31 cellular contexts compared by ENCODE assay signal in the genomic region with DNA sequence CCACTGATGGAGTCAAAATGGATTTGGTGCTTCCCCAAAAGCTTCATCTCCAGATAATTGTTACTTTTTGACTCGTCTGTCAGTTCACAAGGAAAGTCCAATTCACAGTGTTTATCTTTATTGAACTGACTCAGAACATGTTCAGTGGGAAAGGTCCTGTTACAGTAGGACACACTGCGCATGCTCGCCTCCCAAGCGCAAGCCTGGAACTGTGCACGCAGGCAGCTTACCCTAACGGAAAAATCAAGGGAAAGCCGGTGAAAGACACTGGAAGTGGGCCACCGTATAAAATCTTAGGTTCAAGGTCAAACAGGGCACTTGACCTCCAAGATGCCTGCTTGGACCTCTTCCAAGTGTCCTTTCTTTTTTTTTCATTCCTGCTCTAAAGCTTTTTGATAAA.
"Had no signal": no experiment of that assay in that cellular context is flagged by ENCODE, and none has a peak within 500 bp of the region (broad histone marks: within the 10 kb centered on the region; RNA-seq: fewer than 3 reads in every experiment).

No MANE protein-coding gene starts in this region.

- H3K36me3 ChIP-seq: adrenal gland, gastrocnemius medialis, heart left ventricle, WERI-Rb-1 had no signal

- H3K27me3 ChIP-seq: adrenal gland, body of pancreas, foreskin keratinocyte, gastrocnemius medialis, heart left ventricle had no signal

- H3K4me1 ChIP-seq: adrenal gland, body of pancreas, foreskin keratinocyte, gastrocnemius medialis, heart left ventricle had no signal

- ATAC-seq: activated CD4-positive, CD25-positive, alpha-beta regulatory T cell treated with anti-CD3 and anti-CD28 coated beads, Interleukin-2, amount 50 U/mL, for 24 hours; activated CD8-positive, alpha-beta T cell treated with anti-CD3 and anti-CD28 coated beads for 36 hours; activated naive CD8-positive, alpha-beta T cell treated with anti-CD3 and anti-CD28 coated beads, Interleukin-2, amount 50 U/mL, for 24 hours; activated T-cell treated with anti-CD3 and anti-CD28 coated beads, Interleukin-2, amount 50 U/mL, for 4 hours; activated T-helper 17 cell treated with anti-CD3 and anti-CD28 coated beads, Interleukin-2, amount 50 U/mL, for 72 hours; body of pancreas; foreskin keratinocyte; gastrocnemius medialis; heart left ventricle; T-helper 17 cell had no signal

- DNase-seq: activated B cell treated with CpG ODN at 0.5 μM for 24 hours; activated CD4-positive, alpha-beta T cell treated with anti-CD3 and anti-CD28 coated beads for 48 hours; activated CD4-positive, alpha-beta T cell treated with anti-CD3 and anti-CD28 coated beads, Interleukin-2, amount 50 U/mL, for 1 hour; activated CD4-positive, alpha-beta T cell treated with anti-CD3 and anti-CD28 coated beads, Interleukin-2, amount 50 U/mL, for 48 hours; activated CD8-positive, alpha-beta memory T cell treated with anti-CD3 and anti-CD28 coated beads for 24 hours; activated CD8-positive, alpha-beta T cell treated with anti-CD3 and anti-CD28 coated beads for 36 hours; activated effector memory CD4-positive, alpha-beta T cell treated with Interleukin-2 at 50 U/mL for 16 hours; activated gamma-delta T cell treated with Interleukin-2 at 50 U/mL for 16 hours; activated naive CD4-positive, alpha-beta T cell treated with anti-CD3 and anti-CD28 coated beads, Interleukin-2, amount 50 U/mL, for 16 hours; activated naive CD4-positive, alpha-beta T cell treated with Interleukin-2 at 50 U/mL for 16 hours; activated naive CD8-positive, alpha-beta T cell treated with anti-CD3 and anti-CD28 coated beads, Interleukin-2, amount 50 U/mL, for 24 hours; activated T-cell treated with anti-CD3 and anti-CD28 coated beads, Interleukin-2, amount 50 U/mL, for 4 hours; adrenal gland; amygdala; aorta; body of pancreas; caudate nucleus; cortex of kidney; dermis blood vessel endothelial cell; effector CD4-positive, alpha-beta T cell; foreskin keratinocyte; gastrocnemius medialis; glutamatergic neuron; heart left ventricle; T-helper 1 cell; T-helper 17 cell; T1000; WERI-Rb-1 had no signal

- H3K27ac ChIP-seq: adrenal gland, body of pancreas, epithelial cell of prostate, foreskin keratinocyte, gastrocnemius medialis, heart left ventricle, WERI-Rb-1 had no signal

- H3K4me3 ChIP-seq: adrenal gland, body of pancreas, gastrocnemius medialis, heart left ventricle had no signal

- H3K9me3 ChIP-seq: gastrocnemius medialis had no signal
